8 cellular contexts compared by ENCODE assay signal in genomic region chr1:151326619-151327222, GRCh38. TPM values are rescaled to one million over a fixed set of nuclear protein-coding genes. Genes with fewer than 3 reads are reported as not detected.
DNase-seq lines count a peak whose midpoint lies in the region; ATAC-seq and TF ChIP-seq lines count a peak whose summit lies in the region.

No MANE protein-coding gene starts in this region.

- TF ChIP-seq CTCF in IMR-90 (conservative IDR thresholded peaks at IDR 0.05; ENCODE audit: low read depth, low read length) (no peak), dorsolateral prefrontal cortex (IDR thresholded peaks at IDR 0.05 in 54 of 56, conservative IDR thresholded peaks at IDR 0.05 in 2 of 56; ENCODE audit: low read depth in 1 of 56, partially characterized antibody in 56 of 56) (no peak), lower lobe of right lung (IDR thresholded peaks at IDR 0.05) (no peak)

- 3% methylated on average over 4 of the region's 12 CpGs; no CpG with 5 or more reads in 1 of the 2 experiments for WGBS in IMR-90 (ENCODE audit: extremely low coverage in 2 of 2, insufficient read length in 1 of 2), 2 experiments

- peaks cover 9% of the 10 kb centered on the region for H3K4me1 ChIP-seq in IMR-90 (ENCODE audit: control insufficient read depth, insufficient read depth, low read length)
- peaks cover 34% of the 10 kb centered on the region for H3K4me1 ChIP-seq in lower lobe of right lung

- H3K27me3 ChIP-seq in IMR-90 (ENCODE audit: control insufficient read depth, insufficient read depth, low read length) (no peaks in the 10 kb centered on the region), dorsolateral prefrontal cortex (no peaks in the 10 kb centered on the region), lower lobe of right lung (ENCODE audit: low read depth) (no peaks in the 10 kb centered on the region)

- H3K9ac ChIP-seq in IMR-90 (ENCODE audit: low read depth, low read length) = peak overlapping the region; percentile 90

- peak; percentile 40 for ATAC-seq in GM21390 (IDR thresholded peaks at IDR 0.05; ENCODE audit: unreplicated experiment)
- peak; percentile 54 for ATAC-seq in IMR-90 (ENCODE audit: low read depth)
- peak; percentile 82 to 88 for ATAC-seq in lower lobe of right lung

- H2BK5ac ChIP-seq in IMR-90 (ENCODE audit: low read depth, low read length, poor library complexity, severe bottlenecking) = peak overlapping the region; percentile 92

- TF ChIP-seq RAD21 in IMR-90 (IDR thresholded peaks at IDR 0.05; ENCODE audit: low read length) = no peak

- TSS peak; percentile 63 for BruUV-seq in IMR-90 (replicated peaks; lab: Mats Ljungman, UMichigan)

- POLR2A ChIA-PET in IMR-90 (lab: Charles Lee; ENCODE audit: unreplicated experiment) = interaction anchor here (0.6 to 1.6 kb wide), 6 partner anchors 13 to 23 kb away, joined by 3 to 4 read pairs (median 4); no protein-coding TSS in a partner anchor

- in situ Hi-C loops in IMR-90 (cut with MboI; ENCODE audit: low sequenced_read_pairs) = no loop called here

- 0 out of 3 replicates have a peak overlapping the region, but pooled peaks have one; percentile 29 for H2BK15ac ChIP-seq in IMR-90 (ENCODE audit: low read depth, low read length)

- H2BK20ac ChIP-seq in IMR-90 (ENCODE audit: low read depth, low read length) = peak overlapping the region; percentile 38; the same call in 1 of the 2 replicates

- peaks cover 17% of the 10 kb centered on the region for H4K20me1 ChIP-seq in IMR-90 (ENCODE audit: insufficient read depth, low read length)

- dilution Hi-C loops in IMR-90 (cut with HindIII; ENCODE audit: low sequenced_read_pairs, unreplicated experiment) = no loop called here

- H3K79me1 ChIP-seq in IMR-90 (ENCODE audit: low read depth in 1 of 2, low read length in 2 of 2) = peaks cover 16 to 53% of the 10 kb centered on the region in 2 experiments

- peak overlapping the region; percentile 100 for H3K4me2 ChIP-seq in IMR-90 (ENCODE audit: low read depth, low read length)

- CTCF ChIA-PET in IMR-90 (lab: Yijun Ruan, JAX) = interaction anchor here (1.3 to 1.8 kb wide), 3 partner anchors 13 to 26 kb away, joined by 5 to 9 read pairs (median 5); no protein-coding TSS in a partner anchor

- peak overlapping the region; percentile 75 for H2AFZ ChIP-seq in IMR-90 (replicated peaks; ENCODE audit: low read length, poor library complexity)

- H2BK120ac ChIP-seq in IMR-90 (ENCODE audit: low read depth, low read length) = peak overlapping the region; percentile 50

- H3K9me1 ChIP-seq in IMR-90 (ENCODE audit: insufficient read depth, low read length) = peaks cover 12% of the 10 kb centered on the region

- H3K9me3 ChIP-seq in IMR-90 (ENCODE audit: control insufficient read depth, insufficient read depth, low read length) (no peaks in the 10 kb centered on the region), lower lobe of right lung (no peaks in the 10 kb centered on the region)

- peaks cover 15% of the 10 kb centered on the region for H3K36me3 ChIP-seq in IMR-90 (ENCODE audit: control insufficient read depth, insufficient read depth, low read length)
- H3K36me3 ChIP-seq in lower lobe of right lung = peaks cover 29% of the 10 kb centered on the region

- H2AK9ac ChIP-seq in IMR-90 (replicated peaks; ENCODE audit: low read depth, low read length, poor library complexity) = peak overlapping the region; percentile 87

- peak overlapping the region; percentile 88 for H3K4ac ChIP-seq in IMR-90 (ENCODE audit: low read depth, low read length)

- DNase-seq in ELR (ENCODE audit: low read depth) (peak; percentile 74), IMR-90 (peak; percentile 49), UCSD-AML1 (lab: John Stamatoyannopoulos, UW; ENCODE audit: unreplicated experiment) (peak; percentile 76), dorsolateral prefrontal cortex (peak in 5 of 10 donors; percentile 38 to 52 (median 49)), lower lobe of right lung (peak; percentile 74), retina (no peak)
- peak in 2 of 3 donors; percentile 27 to 33 for DNase-seq in stimulated activated CD4-positive, alpha-beta T cell treated with anti-CD3 and anti-CD28 coated beads, TNF-alpha, amount 100 ng/mL, for 48 hours (ENCODE audit: low read depth in 3 of 3)

- peak overlapping the region; percentile 99 for H3K56ac ChIP-seq in IMR-90 (ENCODE audit: extremely low read depth, insufficient read depth, low read length)

- no peak for TF ChIP-seq POLR2A in IMR-90 (IDR thresholded peaks at IDR 0.05; ENCODE audit: low read depth, low read length)

- peak overlapping the region; percentile 89 for H2AK5ac ChIP-seq in IMR-90 (ENCODE audit: low read depth, low read length)

- intact Hi-C loops in IMR-90 (cut with micrococcal nuclease) = loop anchor here (1.0 to 10.0 kb wide), 2 partner anchors 15 to 218 kb away; partner anchors contain the start of gene TUFT1
- intact Hi-C loops in dorsolateral prefrontal cortex (cut with DNase I) = loop anchor here (1.0 to 5.0 kb wide), 2 partner anchors 44 kb away; partner anchors contain the start of gene ZNF687 (in 2 of the 2)
- intact Hi-C loops in lower lobe of right lung (cut with DNase I) = no loop called here

- peak overlapping the region; percentile 82 for H3K23ac ChIP-seq in IMR-90 (ENCODE audit: low read depth, low read length)

- peak overlapping the region; percentile 88 for H3K4me3 ChIP-seq in IMR-90 (ENCODE audit: insufficient read depth, low read depth, low read length)
- H3K4me3 ChIP-seq in dorsolateral prefrontal cortex = peak overlapping the region; percentile 49 to 96 (median 87)
- H3K4me3 ChIP-seq in lower lobe of right lung = peak overlapping the region; percentile 86

- peak overlapping the region; percentile 40 for H4K91ac ChIP-seq in IMR-90 (ENCODE audit: insufficient read depth, low read depth, low read length)

- H4K5ac ChIP-seq in IMR-90 (ENCODE audit: low read depth, low read length) = peak overlapping the region; percentile 36

- peak overlapping the region; percentile 53 for H3K18ac ChIP-seq in IMR-90 (ENCODE audit: low read depth, low read length)

- peak overlapping the region; percentile 65 to 97; a peak in 3 of 4 replicates for H4K8ac ChIP-seq in IMR-90 (ENCODE audit: low read depth in 2 of 2, low read length in 2 of 2)

- peak overlapping the region; percentile 88 for H3K27ac ChIP-seq in IMR-90 (ENCODE audit: insufficient read depth, low read length)
- H3K27ac ChIP-seq in dorsolateral prefrontal cortex = peak overlapping the region; percentile 83 to 98 (median 95)
- H3K27ac ChIP-seq in lower lobe of right lung = peak overlapping the region; percentile 97

- peak overlapping the region; percentile 84 for H3K14ac ChIP-seq in IMR-90 (replicated peaks; ENCODE audit: low read depth, low read length)

TF ChIP-seq in IMR-90, 13 proteins besides CTCF, POLR2A, EP300 and RAD21 (continues in another document):
- TF ChIP-seq NFE2L2 (IDR thresholded peaks at IDR 0.05; ENCODE audit: low read depth, low read length) = no peak
- TF ChIP-seq RCOR1 (IDR thresholded peaks at IDR 0.05; ENCODE audit: insufficient replicate concordance, low read length) = no peak
- 0 out of 2 replicates have a peak, but pooled peaks have one; percentile 5 for TF ChIP-seq CHD1 (IDR thresholded peaks at IDR 0.05; ENCODE audit: low read depth, low read length)
- TF ChIP-seq ELK1 (IDR thresholded peaks at IDR 0.05; ENCODE audit: borderline replicate concordance, low read depth, low read length) = no peak
- no peak for TF ChIP-seq BHLHE40 (IDR thresholded peaks at IDR 0.05; ENCODE audit: low read depth, low read length)
- TF ChIP-seq MXI1 (IDR thresholded peaks at IDR 0.05; ENCODE audit: borderline replicate concordance, low read depth, low read length) = no peak
- no peak for TF ChIP-seq RFX5 (IDR thresholded peaks at IDR 0.05; ENCODE audit: low read depth, low read length)
- TF ChIP-seq SMC3 (IDR thresholded peaks at IDR 0.05; ENCODE audit: low read depth, low read length) = no peak

RNA-seq across cellular contexts. Expression of gene PI4KB, which starts 0.5 kb away (rescaled TPM):
- total RNA-seq in IMR-90 (2012; rRNA removed) (77.2 and 94.5 TPM in 2 replicates), dorsolateral prefrontal cortex (100 to 1,000 TPM in 23 of 120 experiments, 10 to 100 TPM in 97; 67.1 to 120 (median 92.2) TPM), lower lobe of right lung (66.0 TPM)
- polyA plus RNA-seq in IMR-90 (2012; rRNA removed) = 82.4 and 91.5 TPM in 2 replicates
- polyA plus RNA-seq in IMR-90 (2012; cell fraction: cytosol; rRNA removed) = 47.9 and 66.0 TPM in 2 replicates
- polyA plus RNA-seq in IMR-90 (2012; cell fraction: nucleus; rRNA removed; ENCODE audit: low replicate concordance) = 103 and 135 TPM in 2 replicates

RNA-seq across cellular contexts. Expression of gene RFX5, which starts 20.3 kb away (rescaled TPM):
- 37.8 and 44.4 TPM in 2 replicates for total RNA-seq in IMR-90 (2012; rRNA removed)
- polyA plus RNA-seq in IMR-90 (2012; rRNA removed) = 26.8 and 29.3 TPM in 2 replicates
- polyA plus RNA-seq in IMR-90 (2012; cell fraction: cytosol; rRNA removed) = 17.7 and 36.9 TPM in 2 replicates
- 74.2 and 105 TPM in 2 replicates for polyA plus RNA-seq in IMR-90 (2012; cell fraction: nucleus; rRNA removed; ENCODE audit: low replicate concordance)
- total RNA-seq in dorsolateral prefrontal cortex = 10 to 100 TPM; 21.1 to 65.9 (median 38.7) TPM
- total RNA-seq in lower lobe of right lung = 57.6 TPM

RNA-seq across cellular contexts. Expression of gene ZNF687, which starts 44.6 kb away (rescaled TPM):
- total RNA-seq in IMR-90 (2012; rRNA removed) (5.7 and 6.4 TPM in 2 replicates), dorsolateral prefrontal cortex (10 to 100 TPM; 16.1 to 36.4 (median 25.3) TPM), lower lobe of right lung (23.7 TPM)
- 10.8 and 13.7 TPM in 2 replicates for polyA plus RNA-seq in IMR-90 (2012; rRNA removed)
- polyA plus RNA-seq in IMR-90 (2012; cell fraction: cytosol; rRNA removed) = 5.8 and 12.6 TPM in 2 replicates
- polyA plus RNA-seq in IMR-90 (2012; cell fraction: nucleus; rRNA removed; ENCODE audit: low replicate concordance) = 22.7 and 52.2 TPM in 2 replicates

RNA-seq across cellular contexts. Expression of gene SELENBP1, which starts 45.8 kb away (rescaled TPM):
- total RNA-seq in IMR-90 (2012; rRNA removed) = 21.1 and 21.3 TPM in 2 replicates
- polyA plus RNA-seq in IMR-90 (2012; rRNA removed) = 54.9 and 56.9 TPM in 2 replicates
- 54.1 and 66.8 TPM in 2 replicates for polyA plus RNA-seq in IMR-90 (2012; cell fraction: cytosol; rRNA removed)
- 144 and 236 TPM in 2 replicates for polyA plus RNA-seq in IMR-90 (2012; cell fraction: nucleus; rRNA removed; ENCODE audit: low replicate concordance)
- 100 to 1,000 TPM in 1 of 120 experiments, 10 to 100 TPM in 119; 14.5 to 109 (median 42.1) TPM for total RNA-seq in dorsolateral prefrontal cortex
- total RNA-seq in lower lobe of right lung = 413 TPM
